Comparison of ENCODE assay signal across 9 cellular contexts in genomic region chr9:86405926-86406325, GRCh38. TPM values are rescaled to one million over a fixed set of nuclear protein-coding genes. Genes with fewer than 3 reads are reported as not detected.
DNase-seq lines count a peak whose midpoint lies in the region; ATAC-seq and TF ChIP-seq lines count a peak whose summit lies in the region.
"Had no signal": no experiment of that assay in that cellular context is flagged by ENCODE, and none has a peak within 500 bp of the region (broad histone marks: within the 10 kb centered on the region; RNA-seq: fewer than 3 reads in every experiment).

No MANE protein-coding gene starts in this region.

- H3K4me1 ChIP-seq in adrenal gland (replicated peaks in 1 of 2) (peaks cover 24 to 25% of the 10 kb centered on the region in 2 donors), testis (peaks cover 13% of the 10 kb centered on the region)

- H3K4me3 ChIP-seq in adrenal gland = peak overlapping the region in 1 of 4 donors; percentile 17
- no peak overlapping the region for H3K4me3 ChIP-seq in testis

- 10 to 19% (median 15%) methylated on average over 4 of the region's 4 CpGs for WGBS in adrenal gland, 4 donors
- WGBS in testis, 2 donors = 32% methylated on average over 4 of the region's 4 CpGs

- H3K36me3 ChIP-seq in adrenal gland (replicated peaks in 1 of 2) (no peaks in the 10 kb centered on the region), testis (ENCODE audit: low read depth, missing control alignments) (no peaks in the 10 kb centered on the region)

- TF ChIP-seq CTCF in adrenal gland (IDR thresholded peaks at IDR 0.05) (no peak), testis (IDR thresholded peaks at IDR 0.05) (no peak)

- no peak for ATAC-seq in GM21360 (IDR thresholded peaks at IDR 0.05; ENCODE audit: unreplicated experiment)
- ATAC-seq: naive thymus-derived CD4-positive, alpha-beta T cell had no signal

- intact Hi-C loops in adrenal gland (cut with DNase I) (no loop called here), testis (cut with DNase I; ENCODE audit: low total_unique reads) (no loop called here)

- H3K27me3 ChIP-seq in adrenal gland (no peaks in the 10 kb centered on the region), testis (no peaks in the 10 kb centered on the region)

- H3K9me3 ChIP-seq in adrenal gland (replicated peaks in 1 of 3) (no peaks in the 10 kb centered on the region), testis (no peaks in the 10 kb centered on the region)

- peak in 1 of 2 donors; percentile 48 for TF ChIP-seq POLR2A in adrenal gland (IDR thresholded peaks at IDR 0.05)
- no peak for TF ChIP-seq POLR2A in testis (IDR thresholded peaks at IDR 0.05)

- peak; percentile 9 to 37 for DNase-seq in activated CD4-positive, alpha-beta T cell treated with anti-CD3 and anti-CD28 coated beads, Interleukin-2, amount 50 U/mL, for 48 hours
- DNase-seq in activated CD4-positive, alpha-beta T cell treated with anti-CD3 and anti-CD28 coated beads for 1 hour = no peak
- DNase-seq in adrenal gland = peak; percentile 50 to 72 (median 59)
- DNase-seq in left kidney (ENCODE audit: low read depth, low spot score) = peak; percentile 26
- peak; percentile 23 for DNase-seq in testis
- no peak for DNase-seq in HT-29 (ENCODE audit: low spot score)
- no peak for DNase-seq in NK-92 (lab: John Stamatoyannopoulos, UW; ENCODE audit: unreplicated experiment)
- DNase-seq: naive thymus-derived CD4-positive, alpha-beta T cell had no signal

- peak overlapping the region in 4 of 5 donors; percentile 22 to 85 (median 76) for H3K27ac ChIP-seq in adrenal gland
- peak overlapping the region in 1 of 2 donors; percentile 48 for H3K27ac ChIP-seq in testis

RNA-seq across cellular contexts. Expression of gene TUT7, which starts 51.7 kb away (rescaled TPM):
- 10 to 100 TPM; 12.7 to 51.7 (median 28.9) TPM for total RNA-seq in adrenal gland
- polyA plus RNA-seq in adrenal gland = 10 to 100 TPM; 15.4 to 28.6 (median 19.8) TPM
- total RNA-seq in testis = 10 to 100 TPM; 40.0 to 53.4 TPM
- polyA plus RNA-seq in testis (ENCODE audit: insufficient read depth, low read depth, low replicate concordance) = 18.7 TPM
- total RNA-seq in HT-29 (2014; rRNA removed; shearing (Covaris generic)) = 10.2 and 11.1 TPM in 2 replicates

Comparison
In these comparisons a context has a peak if more than half of its experiments do, and no peak if none do; other contexts are left out.
1. DNase-seq: peak in activated CD4-positive, alpha-beta T cell treated with anti-CD3 and anti-CD28 coated beads, Interleukin-2, amount 50 U/mL, for 48 hours (2 of 2), adrenal gland (7 of 7), left kidney (single experiment) and testis (single experiment); none in activated CD4-positive, alpha-beta T cell treated with anti-CD3 and anti-CD28 coated beads for 1 hour (single experiment), HT-29 (single experiment) and NK-92 (single experiment).